Comparison of ENCODE assay signal across 15 cellular contexts in genomic region chr12:66756631-66757030, GRCh38.
A peak's percentile ranks its signal among the peaks of the same experiment; 100 is the strongest.
DNase-seq lines count a peak whose midpoint lies in the region; ATAC-seq, FAIRE-seq and TF ChIP-seq lines count a peak whose summit lies in the region.
"Had no signal": no experiment of that assay in that cellular context is flagged by ENCODE, and none has a peak within 500 bp of the region (broad histone marks: within the 10 kb centered on the region; RNA-seq: fewer than 3 reads in every experiment).

No MANE protein-coding gene starts in this region.

- no peak for DNase-seq in activated naive CD4-positive, alpha-beta T cell treated with anti-CD3 and anti-CD28 coated beads, Interleukin-2, amount 50 U/mL, for 72 hours (ENCODE audit: low spot score in 2 of 2)
- no peak for DNase-seq in activated naive CD4-positive, alpha-beta T cell treated with Interleukin-2 at 50 U/mL for 16 hours
- DNase-seq in NCI-H2029 treated with DMSO at 0.1 percent for 48 hours (lab: John Stamatoyannopoulos, UW) (no peak), HepG2 (ENCODE audit: low spot score) (no peak)
- DNase-seq in activated CD8-positive, alpha-beta memory T cell treated with anti-CD3 and anti-CD28 coated beads, Interleukin-2, amount 50 U/mL, for 4 hours, result no peak
- DNase-seq: C1 segment of cervical spinal cord; Calu3; CD4-positive, alpha-beta T cell; DMS 273 treated with DMSO at 0.1 percent for 48 hours; HCEC 1CT had no signal

- POLR2A ChIA-PET in HepG2 (lab: Yijun Ruan, JAX), result no interaction called here

- in situ Hi-C loops in HepG2 (cut with HindIII; ENCODE audit: extremely low pct_ligation_motif_present, low pct_unique_long_range_greater_than_20kb), result no loop called here

- CTCF ChIA-PET in HepG2 (lab: Yijun Ruan, JAX; ENCODE audit: low intra/inter-chr PET ratio, low total read pairs), result no interaction called here

- intact Hi-C loops in HepG2 (cut with micrococcal nuclease; ENCODE audit: unreplicated experiment), result no loop called here

- ATAC-seq in activated naive CD4-positive, alpha-beta T cell treated with anti-CD3 and anti-CD28 coated beads, Interleukin-2, amount 50 U/mL, for 72 hours, result peak; percentile 13 to 44
- ATAC-seq in esophagus mucosa (peak; percentile 48), HepG2 (no peak)

- H3K36me3 Mint-ChIP-seq in activated naive CD4-positive, alpha-beta T cell treated with anti-CD3 and anti-CD28 coated beads, Interleukin-2, amount 50 U/mL, for 72 hours, result peaks cover 0 to 8% of the 10 kb centered on the region in 2 donors
- H3K36me3 Mint-ChIP-seq: IgD-negative memory B cell had no signal

- H3K9ac ChIP-seq in OCI-LY3 (ENCODE audit: low read length) (no peak overlapping the region), HepG2 (ENCODE audit: insufficient read depth, low read depth, low read length) (no peak overlapping the region)

- H2AFZ ChIP-seq in OCI-LY3 (ENCODE audit: low read depth, low read length), result no peak overlapping the region
- H2AFZ ChIP-seq in HepG2 (ENCODE audit: low read length), result no peak overlapping the region

- H3K27me3 ChIP-seq in OCI-LY3 (ENCODE audit: low read depth, low read length), result no peaks in the 10 kb centered on the region
- H3K27me3 ChIP-seq in HepG2 (ENCODE audit: control insufficient read depth in 1 of 2, insufficient read depth in 2 of 2, low read length in 2 of 2), result no peaks in the 10 kb centered on the region

- H3K79me2 ChIP-seq in OCI-LY3 (ENCODE audit: low read length) (no peaks in the 10 kb centered on the region), HepG2 (ENCODE audit: insufficient read depth, low read length) (no peaks in the 10 kb centered on the region)

- H3K9me3 ChIP-seq in OCI-LY3 (ENCODE audit: insufficient read depth, low read length) (no peaks in the 10 kb centered on the region), HepG2 (ENCODE audit: low read length) (no peaks in the 10 kb centered on the region)

- H3K4me1 ChIP-seq in OCI-LY3 (ENCODE audit: low read length) (peaks cover 14% of the 10 kb centered on the region), HepG2 (ENCODE audit: insufficient read depth, low read length) (no peaks in the 10 kb centered on the region)

- TF ChIP-seq EP300 in HepG2 (IDR thresholded peaks at IDR 0.05; ENCODE audit: low read depth in 2 of 2, low read length in 2 of 2) (no peak), HepG2 (CRISPR knock-in tag; IDR thresholded peaks at IDR 0.05; ENCODE audit: borderline replicate concordance) (no peak)

- no peak for TF ChIP-seq POLR2A in HepG2 (IDR thresholded peaks at IDR 0.05; ENCODE audit: insufficient read depth in 1 of 2, low read depth in 2 of 2, low read length in 2 of 2)

- no peak for FAIRE-seq in HepG2 (lab: Jason Lieb, UNC)
- FAIRE-seq: GM18507 had no signal

- no peak overlapping the region for H3K4me3 ChIP-seq in OCI-LY3 (ENCODE audit: low read length)
- H3K4me3 ChIP-seq in HepG2 (replicated peaks in 1 of 3; ENCODE audit: insufficient read depth in 1 of 3, low read depth in 2 of 3, low read length in 3 of 3), result no peak overlapping the region

- TF ChIP-seq CTCF in OCI-LY3 (IDR thresholded peaks at IDR 0.05; ENCODE audit: low read depth, low read length) (no peak), HepG2 (CRISPR knock-in tag; IDR thresholded peaks at IDR 0.05) (no peak)

- no TSS peak for BruUV-seq in HepG2 (replicated peaks; lab: Mats Ljungman, UMichigan)

- H4K20me1 ChIP-seq in OCI-LY3 (ENCODE audit: insufficient read depth, low read length) (no peaks in the 10 kb centered on the region), HepG2 (ENCODE audit: insufficient read depth, low read length) (no peaks in the 10 kb centered on the region)

- no peak overlapping the region for H3K27ac Mint-ChIP-seq in activated naive CD4-positive, alpha-beta T cell treated with anti-CD3 and anti-CD28 coated beads, Interleukin-2, amount 50 U/mL, for 72 hours
- H3K27ac Mint-ChIP-seq: B cell; CD4-positive, alpha-beta T cell had no signal

- H3K27ac ChIP-seq in OCI-LY3 (ENCODE audit: low read length) (no peak overlapping the region), HepG2 (ENCODE audit: extremely low read length, insufficient read depth, low read length) (no peak overlapping the region)

- H3K9me3 Mint-ChIP-seq in activated naive CD4-positive, alpha-beta T cell treated with anti-CD3 and anti-CD28 coated beads, Interleukin-2, amount 50 U/mL, for 72 hours, result peaks cover 5 to 14% of the 10 kb centered on the region in 2 donors
- H3K9me3 Mint-ChIP-seq: CD4-positive, alpha-beta T cell; IgD-negative memory B cell had no signal

- WGBS in HepG2 (ENCODE audit: low lambda C conversion rate), result 0% methylated on average over 1 of the region's 1 CpG

- TF ChIP-seq RAD21 in HepG2 (CRISPR knock-in tag; IDR thresholded peaks at IDR 0.05), result no peak

- H3K36me3 ChIP-seq in OCI-LY3 (replicated peaks; ENCODE audit: low read depth, low read length) (no peaks in the 10 kb centered on the region), HepG2 (replicated peaks in 1 of 2; ENCODE audit: control insufficient read depth in 1 of 2, insufficient read depth in 2 of 2, low read length in 2 of 2) (no peaks in the 10 kb centered on the region)

- H3K4me2 ChIP-seq in OCI-LY3 (ENCODE audit: low read length) (peak overlapping the region; percentile 24), HepG2 (ENCODE audit: low read depth, low read length) (no peak overlapping the region)

TF ChIP-seq in HepG2, 621 proteins besides CTCF, POLR2A, EP300 and RAD21 (continues in another document):
- TF ChIP-seq SCMH1 (CRISPR knock-in tag; IDR thresholded peaks at IDR 0.05; ENCODE audit: borderline replicate concordance) (no peak), ZNF616 (CRISPR knock-in tag; IDR thresholded peaks at IDR 0.05; ENCODE audit: low read depth) (no peak), ZNF335 (CRISPR knock-in tag; IDR thresholded peaks at IDR 0.05) (no peak), ZBTB26 (CRISPR knock-in tag; IDR thresholded peaks at IDR 0.05; ENCODE audit: borderline replicate concordance) (no peak), ZNF430 (CRISPR knock-in tag; IDR thresholded peaks at IDR 0.05) (no peak), ZNF30 (CRISPR knock-in tag; IDR thresholded peaks at IDR 0.05) (no peak), ZBTB44 (CRISPR knock-in tag; IDR thresholded peaks at IDR 0.05) (no peak), ZNF382 (CRISPR knock-in tag; IDR thresholded peaks at IDR 0.05; ENCODE audit: borderline replicate concordance) (no peak), RERE (CRISPR knock-in tag; IDR thresholded peaks at IDR 0.05; ENCODE audit: low read depth) (no peak), ZSCAN12 (CRISPR knock-in tag; IDR thresholded peaks at IDR 0.05) (no peak)
